Comparison of ENCODE assay signal across 38 cellular contexts in the genomic region with DNA sequence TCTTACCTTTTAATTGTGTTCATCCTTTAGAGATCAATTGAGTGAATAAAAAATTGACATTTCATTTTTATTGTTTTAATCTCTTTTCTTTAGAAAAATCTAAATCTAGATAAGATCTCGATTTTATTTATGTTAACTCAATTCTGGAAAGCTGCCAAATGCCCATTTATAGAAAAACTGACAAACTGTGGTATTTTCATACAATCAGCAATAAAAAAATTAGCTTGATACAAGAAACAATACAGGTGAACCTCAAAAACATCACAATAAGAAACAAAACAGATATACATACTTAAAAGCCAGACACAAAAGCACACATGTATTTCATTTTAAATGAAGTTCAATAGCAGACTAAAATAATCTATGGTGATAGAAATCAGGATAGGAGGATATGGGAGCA.
"Had no signal": no experiment of that assay in that cellular context is flagged by ENCODE, and none has a peak within 500 bp of the region (broad histone marks: within the 10 kb centered on the region; RNA-seq: fewer than 3 reads in every experiment).

No MANE protein-coding gene starts in this region.

- FAIRE-seq: bronchial epithelial cell, TTC549 had no signal

- ATAC-seq: activated CD4-positive, alpha-beta T cell treated with anti-CD3 and anti-CD28 coated beads for 36 hours; activated CD4-positive, CD25-positive, alpha-beta regulatory T cell treated with anti-CD3 and anti-CD28 coated beads, Interleukin-2, amount 50 U/mL, for 24 hours; activated CD8-positive, alpha-beta memory T cell treated with anti-CD3 and anti-CD28 coated beads, Interleukin-2, amount 10 ng/mL, durations not matched to agents 7 days and 5 days; activated CD8-positive, alpha-beta T cell treated with anti-CD3 and anti-CD28 coated beads, Interleukin-2, amount 10 ng/mL, durations not matched to agents 7 days and 5 days; activated naive CD8-positive, alpha-beta T cell treated with anti-CD3 and anti-CD28 coated beads, Interleukin-2, amount 50 U/mL, for 24 hours; activated T-cell treated with anti-CD3 and anti-CD28 coated beads, Interleukin-2, amount 50 U/mL, for 4 hours; WTC11 had no signal

- H3K36me3 Mint-ChIP-seq: activated naive CD8-positive, alpha-beta T cell; brain; WTC11 had no signal

- H3K4me3 Mint-ChIP-seq: activated CD4-positive, alpha-beta memory T cell treated with anti-CD3 and anti-CD28 coated beads, Interleukin-2, amount 10 ng/mL, durations not matched to agents 7 days and 5 days; activated CD4-positive, alpha-beta T cell treated with anti-CD3 and anti-CD28 coated beads for 36 hours; activated CD4-positive, alpha-beta T cell treated with anti-CD3 and anti-CD28 coated beads, Interleukin-2, amount 10 ng/mL, durations not matched to agents 7 days and 5 days; activated CD8-positive, alpha-beta memory T cell treated with anti-CD3 and anti-CD28 coated beads, Interleukin-2, amount 10 ng/mL, durations not matched to agents 7 days and 5 days; activated CD8-positive, alpha-beta T cell treated with anti-CD3 and anti-CD28 coated beads, Interleukin-2, amount 10 ng/mL, durations not matched to agents 7 days and 5 days; activated naive CD4-positive, alpha-beta T cell treated with anti-CD3 and anti-CD28 coated beads for 36 hours; activated naive CD8-positive, alpha-beta T cell; activated naive CD8-positive, alpha-beta T cell treated with anti-CD3 and anti-CD28 coated beads, Interleukin-2, amount 10 ng/mL, durations not matched to agents 7 days and 5 days; activated naive CD8-positive, alpha-beta T cell treated with anti-CD3 and anti-CD28 coated beads, Interleukin-2, amount 50 U/mL, for 24 hours; activated T-cell treated with anti-CD3 and anti-CD28 coated beads, Interleukin-2, amount 50 U/mL, for 4 hours; brain; central memory CD8-positive, alpha-beta T cell; T-helper 1 cell treated with Interleukin-12 subunit alpha and Interleukin-12 subunit beta and Interleukin-4 antibody, amounts not matched to agents 30 μg/mL and 1 μg/mL, for 36 hours; T-helper 2 cell treated with Interferon-gamma antibody and Interleukin-4, amounts not matched to agents 5 μg/mL and 100 μg/mL, for 36 hours; WTC11 had no signal

- H3K4me3 ChIP-seq: ascending aorta, cardiac muscle cell had no signal

- H3K27me3 Mint-ChIP-seq: activated CD4-positive, alpha-beta T cell treated with anti-CD3 and anti-CD28 coated beads for 36 hours; activated CD4-positive, alpha-beta T cell treated with anti-CD3 and anti-CD28 coated beads, Interleukin-2, amount 10 ng/mL, durations not matched to agents 7 days and 5 days; activated CD8-positive, alpha-beta memory T cell treated with anti-CD3 and anti-CD28 coated beads, Interleukin-2, amount 10 ng/mL, durations not matched to agents 7 days and 5 days; activated naive CD8-positive, alpha-beta T cell; activated naive CD8-positive, alpha-beta T cell treated with anti-CD3 and anti-CD28 coated beads, Interleukin-2, amount 50 U/mL, for 24 hours; brain; central memory CD8-positive, alpha-beta T cell had no signal

- H3K4me1 ChIP-seq: ascending aorta had no signal

- H3K27ac Mint-ChIP-seq: activated CD4-positive, alpha-beta memory T cell treated with anti-CD3 and anti-CD28 coated beads, Interleukin-2, amount 10 ng/mL, durations not matched to agents 7 days and 5 days; activated CD4-positive, alpha-beta T cell treated with anti-CD3 and anti-CD28 coated beads for 36 hours; activated CD4-positive, alpha-beta T cell treated with anti-CD3 and anti-CD28 coated beads, Interleukin-2, amount 10 ng/mL, durations not matched to agents 7 days and 5 days; activated CD8-positive, alpha-beta memory T cell treated with anti-CD3 and anti-CD28 coated beads, Interleukin-2, amount 10 ng/mL, durations not matched to agents 7 days and 5 days; activated CD8-positive, alpha-beta T cell treated with anti-CD3 and anti-CD28 coated beads, Interleukin-2, amount 10 ng/mL, durations not matched to agents 7 days and 5 days; activated naive CD4-positive, alpha-beta T cell treated with anti-CD3 and anti-CD28 coated beads for 36 hours; activated naive CD8-positive, alpha-beta T cell; activated naive CD8-positive, alpha-beta T cell treated with anti-CD3 and anti-CD28 coated beads, Interleukin-2, amount 10 ng/mL, durations not matched to agents 7 days and 5 days; activated naive CD8-positive, alpha-beta T cell treated with anti-CD3 and anti-CD28 coated beads, Interleukin-2, amount 50 U/mL, for 24 hours; activated T-helper 2 cell treated with anti-CD3 and anti-CD28 coated beads, Interferon-gamma antibody, Interleukin-2, Interleukin-4, amounts not matched to agents 10 μg/mL and 5 μg/mL and 100 μg/mL, durations not matched to agents 14 hours and 24 hours and 36 hours; brain; T-helper 1 cell treated with Interleukin-12 subunit alpha and Interleukin-12 subunit beta and Interleukin-4 antibody, amounts not matched to agents 30 μg/mL and 1 μg/mL, for 36 hours; T-helper 2 cell treated with Interferon-gamma antibody and Interleukin-4, amounts not matched to agents 5 μg/mL and 100 μg/mL, for 36 hours; WTC11 had no signal

- H3K27me3 ChIP-seq: ascending aorta, cardiac muscle cell had no signal

- H3K9me3 Mint-ChIP-seq: activated CD4-positive, alpha-beta memory T cell treated with anti-CD3 and anti-CD28 coated beads, Interleukin-2, amount 10 ng/mL, durations not matched to agents 7 days and 5 days; activated CD4-positive, alpha-beta T cell treated with anti-CD3 and anti-CD28 coated beads, Interleukin-2, amount 10 ng/mL, durations not matched to agents 7 days and 5 days; activated naive CD4-positive, alpha-beta T cell treated with anti-CD3 and anti-CD28 coated beads for 36 hours; activated naive CD8-positive, alpha-beta T cell treated with anti-CD3 and anti-CD28 coated beads, Interleukin-2, amount 10 ng/mL, durations not matched to agents 7 days and 5 days; activated naive CD8-positive, alpha-beta T cell treated with anti-CD3 and anti-CD28 coated beads, Interleukin-2, amount 50 U/mL, for 24 hours; activated T-cell treated with anti-CD3 and anti-CD28 coated beads, Interleukin-2, amount 50 U/mL, for 4 hours; activated T-helper 2 cell treated with anti-CD3 and anti-CD28 coated beads, Interferon-gamma antibody, Interleukin-2, Interleukin-4, amounts not matched to agents 10 μg/mL and 5 μg/mL and 100 μg/mL, durations not matched to agents 14 hours and 24 hours and 36 hours; brain; central memory CD8-positive, alpha-beta T cell; T-helper 1 cell treated with Interleukin-12 subunit alpha and Interleukin-12 subunit beta and Interleukin-4 antibody, amounts not matched to agents 30 μg/mL and 1 μg/mL, for 36 hours; T-helper 2 cell treated with Interferon-gamma antibody and Interleukin-4, amounts not matched to agents 5 μg/mL and 100 μg/mL, for 36 hours had no signal

- H3K9me3 ChIP-seq: ascending aorta had no signal

- H3K36me3 ChIP-seq: ascending aorta, cardiac muscle cell, WERI-Rb-1 had no signal

- DNase-seq: activated CD4-positive, alpha-beta memory T cell treated with anti-CD3 and anti-CD28 coated beads, Interleukin-2, amount 10 ng/mL, durations not matched to agents 7 days and 5 days; activated CD4-positive, alpha-beta T cell treated with anti-CD3 and anti-CD28 coated beads for 1 hour; activated CD4-positive, alpha-beta T cell treated with anti-CD3 and anti-CD28 coated beads for 36 hours; activated CD4-positive, alpha-beta T cell treated with anti-CD3 and anti-CD28 coated beads for 48 hours; activated CD4-positive, alpha-beta T cell treated with anti-CD3 and anti-CD28 coated beads, Interleukin-2, amount 10 ng/mL, durations not matched to agents 7 days and 5 days; activated CD4-positive, alpha-beta T cell treated with anti-CD3 and anti-CD28 coated beads, Interleukin-2, amount 50 U/mL, for 48 hours; activated CD4-positive, CD25-positive, alpha-beta regulatory T cell; activated CD8-positive, alpha-beta memory T cell treated with anti-CD3 and anti-CD28 coated beads for 24 hours; activated CD8-positive, alpha-beta memory T cell treated with anti-CD3 and anti-CD28 coated beads, Interleukin-2, amount 10 ng/mL, durations not matched to agents 7 days and 5 days; activated CD8-positive, alpha-beta memory T cell treated with anti-CD3 and anti-CD28 coated beads, Interleukin-2, amount 50 U/mL, for 48 hours; activated CD8-positive, alpha-beta T cell treated with anti-CD3 and anti-CD28 coated beads, Interleukin-2, amount 10 ng/mL, durations not matched to agents 7 days and 5 days; activated effector memory CD4-positive, alpha-beta T cell treated with Interleukin-2 at 50 U/mL for 16 hours; activated gamma-delta T cell; activated naive CD4-positive, alpha-beta T cell treated with anti-CD3 and anti-CD28 coated beads for 36 hours; activated naive CD4-positive, alpha-beta T cell treated with anti-CD3 and anti-CD28 coated beads, Interleukin-2, amount 50 U/mL, for 16 hours; activated naive CD8-positive, alpha-beta T cell treated with anti-CD3 and anti-CD28 coated beads, Interleukin-2, amount 10 ng/mL, durations not matched to agents 7 days and 5 days; activated naive CD8-positive, alpha-beta T cell treated with anti-CD3 and anti-CD28 coated beads, Interleukin-2, amount 50 U/mL, for 24 hours; activated T-cell treated with anti-CD3 and anti-CD28 coated beads, Interleukin-2, amount 50 U/mL, for 1 hour; activated T-cell treated with anti-CD3 and anti-CD28 coated beads, Interleukin-2, amount 50 U/mL, for 4 hours; amygdala; anterior cingulate cortex; caudate nucleus; cerebellar nuclear complex; T-helper 1 cell; T-helper 9 cell; WERI-Rb-1 had no signal

- H3K27ac ChIP-seq: ascending aorta, cardiac muscle cell, WERI-Rb-1 had no signal
